ENCODE assay signal across 8 cellular contexts in the genomic region with DNA sequence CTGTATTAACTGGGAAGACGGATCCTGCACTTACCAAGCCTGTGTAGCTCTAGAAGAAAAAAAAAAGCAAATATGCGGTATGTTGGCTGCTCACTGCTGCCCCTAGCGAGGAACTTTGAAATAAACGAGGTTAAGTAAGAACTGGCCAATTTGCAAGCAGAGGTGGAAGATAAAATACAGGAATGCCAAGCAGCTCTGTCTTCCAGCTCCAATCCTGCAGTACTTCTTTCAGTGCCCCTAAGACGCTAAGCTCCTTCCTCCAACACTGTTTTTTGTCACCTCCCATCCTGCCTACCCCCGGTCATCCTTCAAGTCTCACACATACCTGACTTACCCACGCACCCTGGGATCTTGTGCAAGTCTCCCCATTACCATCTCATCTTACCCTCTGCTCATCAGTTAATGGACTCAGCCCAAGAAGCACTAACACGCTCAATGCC. TPM values are rescaled to one million over a fixed set of nuclear protein-coding genes. Genes with fewer than 3 reads are reported as not detected.
A peak's percentile ranks its signal among the peaks of the same experiment; 100 is the strongest.
DNase-seq lines count a peak whose midpoint lies in the region; ATAC-seq and TF ChIP-seq lines count a peak whose summit lies in the region.

No MANE protein-coding gene starts in this region.

- in situ Hi-C loops in Panc1 (cut with HindIII; ENCODE audit: low pct_unique_long_range_greater_than_20kb, low sequenced_read_pairs), result no loop called here

- H3K36me3 ChIP-seq in Panc1 (ENCODE audit: control insufficient read depth, insufficient read depth, low read length), result no peaks in the 10 kb centered on the region
- no peaks in the 10 kb centered on the region for H3K36me3 ChIP-seq in stomach smooth muscle (ENCODE audit: control insufficient read depth in 2 of 2, insufficient read depth in 2 of 2, low read length in 2 of 2)

- peak overlapping the region; percentile 99 for H3K4me3 Mint-ChIP-seq in natural killer cell treated with Interleukin-12 subunit alpha and Interleukin-12 subunit beta and Interleukin-15 and Interleukin-18, amount 100 ng/mL, for 72 hours

- peak overlapping the region; percentile 99 for H3K27ac ChIP-seq in Panc1 (ENCODE audit: low read length)
- peak overlapping the region; percentile 82 for H3K27ac ChIP-seq in stomach smooth muscle (ENCODE audit: low read length)

- peak; percentile 95 for TF ChIP-seq CTCF in Panc1 (IDR thresholded peaks at IDR 0.05)
- peak; percentile 90 for TF ChIP-seq CTCF in fibroblast of pulmonary artery (IDR thresholded peaks at IDR 0.05; ENCODE audit: low read length, missing control alignments)

- H3K27me3 Mint-ChIP-seq in natural killer cell treated with Interleukin-12 subunit alpha and Interleukin-12 subunit beta and Interleukin-15 and Interleukin-18, amount 100 ng/mL, for 72 hours, result no peaks in the 10 kb centered on the region

- no peaks in the 10 kb centered on the region for H3K9me3 Mint-ChIP-seq in natural killer cell treated with Interleukin-12 subunit alpha and Interleukin-12 subunit beta and Interleukin-15 and Interleukin-18, amount 100 ng/mL, for 72 hours

- TSS peak; percentile 81 for BruUV-seq in Panc1 (replicated peaks; lab: Mats Ljungman, UMichigan)

- no peak for ATAC-seq in Panc1
- ATAC-seq in natural killer cell treated with Interleukin-12 subunit alpha and Interleukin-12 subunit beta and Interleukin-15 and Interleukin-18, amount 100 ng/mL, for 72 hours, result no peak
- ATAC-seq in HG03520 (IDR thresholded peaks at IDR 0.05; ENCODE audit: unreplicated experiment), result no peak

- no peaks in the 10 kb centered on the region for H3K36me3 Mint-ChIP-seq in natural killer cell treated with Interleukin-12 subunit alpha and Interleukin-12 subunit beta and Interleukin-15 and Interleukin-18, amount 100 ng/mL, for 72 hours

- H3K4me1 ChIP-seq in Panc1 (ENCODE audit: control insufficient read depth, insufficient read depth, low read length) (peaks cover 9% of the 10 kb centered on the region), stomach smooth muscle (ENCODE audit: control insufficient read depth, insufficient read depth, low read length) (peaks cover 29% of the 10 kb centered on the region)

- POLR2A ChIA-PET in Panc1 (lab: Charles Lee), result interaction anchor here (0.5 to 1.0 kb wide), 4 partner anchors 26 to 366 kb away, joined by 3 to 10 read pairs (median 4); partner anchors contain the start of gene GLRX3

- intact Hi-C loops in Panc1 (cut with micrococcal nuclease; ENCODE audit: unreplicated experiment), result loop anchor here (2.0 kb wide), 1 partner anchor 27 kb away; the partner anchor contains the start of gene GLRX3

- peak; percentile 63 for DNase-seq in DMS53 treated with DMSO at 0.1 percent for 48 hours (lab: John Stamatoyannopoulos, UW; ENCODE audit: unreplicated experiment)
- peak; percentile 89 for DNase-seq in Jurkat, Clone E6-1 (ENCODE audit: low read depth, low spot score)
- peak; percentile 73 for DNase-seq in Panc1 (ENCODE audit: low read depth, low spot score)
- DNase-seq in activated T-helper 9 cell treated with anti-CD3 and anti-CD28 coated beads, Interleukin-2, amount 50 U/mL, for 16 hours (ENCODE audit: low read depth), result peak; percentile 49
- peak; percentile 93 for DNase-seq in fibroblast of pulmonary artery (ENCODE audit: low read depth)
- DNase-seq in natural killer cell treated with Interleukin-12 subunit alpha and Interleukin-12 subunit beta and Interleukin-15 and Interleukin-18, amount 100 ng/mL, for 72 hours (ENCODE audit: low spot score), result no peak

- H3K9ac ChIP-seq in stomach smooth muscle (ENCODE audit: low read length in 2 of 2), result peak overlapping the region; percentile 69 to 85

- H3K9me3 ChIP-seq in Panc1 (ENCODE audit: control insufficient read depth, insufficient read depth, low read depth, low read length) (no peaks in the 10 kb centered on the region), stomach smooth muscle (ENCODE audit: control insufficient read depth in 2 of 2, low read length in 2 of 2) (no peaks in the 10 kb centered on the region)

- no peaks in the 10 kb centered on the region for H3K27me3 ChIP-seq in Panc1 (ENCODE audit: control insufficient read depth, insufficient read depth, low read length)
- H3K27me3 ChIP-seq in stomach smooth muscle (ENCODE audit: control insufficient read depth in 1 of 2, insufficient read depth in 2 of 2, low read length in 2 of 2), result no peaks in the 10 kb centered on the region

- H3K27ac Mint-ChIP-seq in natural killer cell treated with Interleukin-12 subunit alpha and Interleukin-12 subunit beta and Interleukin-15 and Interleukin-18, amount 100 ng/mL, for 72 hours, result peak overlapping the region; percentile 90 to 94

- peak overlapping the region; percentile 97 for H3K4me3 ChIP-seq in Jurkat, Clone E6-1 (ENCODE audit: low read length)
- peak overlapping the region; percentile 77 to 91 for H3K4me3 ChIP-seq in Panc1 (ENCODE audit: low read depth in 2 of 2, low read length in 2 of 2)
- peak overlapping the region; percentile 97 for H3K4me3 ChIP-seq in fibroblast of pulmonary artery (replicated peaks; ENCODE audit: low read depth, low read length)
- peak overlapping the region; percentile 91 to 95 for H3K4me3 ChIP-seq in stomach smooth muscle (ENCODE audit: low read length in 2 of 2)

- peaks cover 27 to 40% of the 10 kb centered on the region in 2 donors for H3K4me1 Mint-ChIP-seq in natural killer cell treated with Interleukin-12 subunit alpha and Interleukin-12 subunit beta and Interleukin-15 and Interleukin-18, amount 100 ng/mL, for 72 hours (ENCODE audit: low read depth in 2 of 2)

- CTCF ChIA-PET in Panc1 (lab: Charles Lee), result interaction anchor here (0.7 to 1.3 kb wide), 4 partner anchors 12 to 1234 kb away, joined by 3 to 5 read pairs (median 3); no protein-coding TSS in a partner anchor

RNA-seq across cellular contexts. Expression of gene C10orf143, which starts 0.8 kb away (rescaled TPM):
- polyA plus RNA-seq in Jurkat, Clone E6-1 (2012; ENCODE audit: insufficient read depth, insufficient read length), result 7.5 TPM
- 1.0 TPM for total RNA-seq in Panc1 (2021; ENCODE audit: unreplicated experiment)
- polyA plus RNA-seq in Panc1 (2012; ENCODE audit: insufficient read length), result 1.3 TPM
- total RNA-seq in natural killer cell treated with Interleukin-12 subunit alpha and Interleukin-12 subunit beta and Interleukin-15 and Interleukin-18, amount 100 ng/mL, for 72 hours, result 1 to 10 TPM; 2.4 to 2.9 TPM

RNA-seq across cellular contexts. Expression of gene GLRX3, which starts 26.4 kb away (rescaled TPM):
- 147 TPM for polyA plus RNA-seq in Jurkat, Clone E6-1 (2012; ENCODE audit: insufficient read depth, insufficient read length)
- 188 TPM for total RNA-seq in Panc1 (2021; ENCODE audit: unreplicated experiment)
- 113 TPM for polyA plus RNA-seq in Panc1 (2012; ENCODE audit: insufficient read length)
- total RNA-seq in natural killer cell treated with Interleukin-12 subunit alpha and Interleukin-12 subunit beta and Interleukin-15 and Interleukin-18, amount 100 ng/mL, for 72 hours, result 100 to 1,000 TPM in 1 of 2 donors, 10 to 100 TPM in 1; 95.0 to 103 TPM
